8 cellular contexts compared by ENCODE assay signal in genomic region chr1:234925440-234926251, GRCh38.
DNase-seq lines count a peak whose midpoint lies in the region; ATAC-seq and TF ChIP-seq lines count a peak whose summit lies in the region.

No MANE protein-coding gene starts in this region.

- TF ChIP-seq CTCF in esophagus muscularis mucosa (IDR thresholded peaks at IDR 0.05) (no peak), GM13976 (IDR thresholded peaks at IDR 0.05; ENCODE audit: borderline replicate concordance, control extremely low read depth, extremely low read depth, insufficient read depth, missing control alignments) (no peak), GM20000 (IDR thresholded peaks at IDR 0.05; ENCODE audit: extremely low read depth, missing control alignments) (no peak)

- H3K9me3 ChIP-seq in T-helper 17 cell (ENCODE audit: control insufficient read depth, low read length, poor library complexity, severe bottlenecking) = no peaks in the 10 kb centered on the region
- H3K9me3 ChIP-seq in esophagus muscularis mucosa = no peaks in the 10 kb centered on the region
- H3K9me3 ChIP-seq in naive thymus-derived CD4-positive, alpha-beta T cell (ENCODE audit: control insufficient read depth in 2 of 3, low read length in 3 of 3) = no peaks in the 10 kb centered on the region

- TF ChIP-seq POLR2A in esophagus muscularis mucosa (IDR thresholded peaks at IDR 0.05; ENCODE audit: low read depth) = no peak

- H3K4me1 Mint-ChIP-seq in activated T-cell treated with anti-CD3 and anti-CD28 coated beads, Interleukin-2, amount 50 U/mL, for 4 hours (ENCODE audit: low read depth) = peaks cover 40% of the 10 kb centered on the region
- peaks cover 28% of the 10 kb centered on the region for H3K4me1 Mint-ChIP-seq in T-helper 17 cell
- peaks cover 37 to 60% (median 55%) of the 10 kb centered on the region in 7 donors for H3K4me1 Mint-ChIP-seq in naive thymus-derived CD4-positive, alpha-beta T cell

- in situ Hi-C loops in GM13976 (cut with MboI; ENCODE audit: low sequenced_read_pairs, unreplicated experiment) = no loop called here

- H3K27ac ChIP-seq in esophagus muscularis mucosa (replicated peaks in 1 of 4) = peak overlapping the region; percentile 29 to 65 (median 54)
- H3K27ac ChIP-seq in naive thymus-derived CD4-positive, alpha-beta T cell (ENCODE audit: low read depth, low read length) = no peak overlapping the region

- H3K36me3 ChIP-seq in esophagus muscularis mucosa = no peaks in the 10 kb centered on the region
- H3K36me3 ChIP-seq in naive thymus-derived CD4-positive, alpha-beta T cell (ENCODE audit: control insufficient read depth in 2 of 3, insufficient read depth in 3 of 3, low read length in 3 of 3) = no peaks in the 10 kb centered on the region

- peaks cover 25 to 39% (median 32%) of the 10 kb centered on the region in 4 donors for H3K4me1 ChIP-seq in esophagus muscularis mucosa
- H3K4me1 ChIP-seq in naive thymus-derived CD4-positive, alpha-beta T cell (ENCODE audit: control insufficient read depth in 2 of 2, insufficient read depth in 2 of 2, low read length in 2 of 2) = peaks cover 26 to 47% of the 10 kb centered on the region in 2 donors

- peak; percentile 14 to 19 for ATAC-seq in activated T-cell treated with anti-CD3 and anti-CD28 coated beads, Interleukin-2, amount 50 U/mL, for 4 hours
- ATAC-seq in T-helper 17 cell (peak; percentile 69), HG02852 (IDR thresholded peaks at IDR 0.05; ENCODE audit: unreplicated experiment) (no peak)
- ATAC-seq in naive thymus-derived CD4-positive, alpha-beta T cell = peak; percentile 50

- H3K36me3 Mint-ChIP-seq in activated T-cell treated with anti-CD3 and anti-CD28 coated beads, Interleukin-2, amount 50 U/mL, for 4 hours (ENCODE audit: insufficient read depth) = no peaks in the 10 kb centered on the region
- no peaks in the 10 kb centered on the region for H3K36me3 Mint-ChIP-seq in T-helper 17 cell (ENCODE audit: low read depth)
- H3K36me3 Mint-ChIP-seq in naive thymus-derived CD4-positive, alpha-beta T cell = peaks cover 0 to 19% (median 0%) of the 10 kb centered on the region in 5 donors

- H3K4me3 ChIP-seq in esophagus muscularis mucosa = no peak overlapping the region
- no peak overlapping the region for H3K4me3 ChIP-seq in naive thymus-derived CD4-positive, alpha-beta T cell (ENCODE audit: low read length)

- no peaks in the 10 kb centered on the region for H3K27me3 ChIP-seq in esophagus muscularis mucosa
- H3K27me3 ChIP-seq in naive thymus-derived CD4-positive, alpha-beta T cell (ENCODE audit: control insufficient read depth in 2 of 2, insufficient read depth in 2 of 2, low read length in 2 of 2) = no peaks in the 10 kb centered on the region

- DNase-seq in activated T-cell treated with anti-CD3 and anti-CD28 coated beads, Interleukin-2, amount 50 U/mL, for 4 hours = no peak
- DNase-seq in activated T-cell treated with anti-CD3 and anti-CD28 coated beads for 4 hours (no peak), T-helper 17 cell (no peak), esophagus muscularis mucosa (ENCODE audit: extremely low spot score) (no peak), GM13976 (ENCODE audit: low spot score) (no peak), GM20000 (ENCODE audit: low spot score) (no peak)
- DNase-seq in naive thymus-derived CD4-positive, alpha-beta T cell = peak in 3 of 9 donors; percentile 25 to 35 (median 30)

- H3K9me3 Mint-ChIP-seq in activated T-cell treated with anti-CD3 and anti-CD28 coated beads, Interleukin-2, amount 50 U/mL, for 4 hours = no peaks in the 10 kb centered on the region
- H3K9me3 Mint-ChIP-seq in naive thymus-derived CD4-positive, alpha-beta T cell = peaks cover 0 to 8% (median 0%) of the 10 kb centered on the region in 11 donors

- no peak for TF ChIP-seq EP300 in esophagus muscularis mucosa (IDR thresholded peaks at IDR 0.05)

- peak overlapping the region; percentile 65 for H3K4me3 Mint-ChIP-seq in activated T-cell treated with anti-CD3 and anti-CD28 coated beads, Interleukin-2, amount 50 U/mL, for 4 hours
- H3K4me3 Mint-ChIP-seq in T-helper 17 cell = peak overlapping the region; percentile 90
- H3K4me3 Mint-ChIP-seq in naive thymus-derived CD4-positive, alpha-beta T cell = peak overlapping the region; percentile 45 to 80 (median 66)

- intact Hi-C loops in esophagus muscularis mucosa (cut with DNase I) = no loop called here
- intact Hi-C loops in naive thymus-derived CD4-positive, alpha-beta T cell (cut with micrococcal nuclease) = loop anchor here (1.0 to 5.0 kb wide), 12 partner anchors 33 to 427 kb away; partner anchors contain the start of gene IRF2BP2 (in 1 of the 2)

- 55% methylated on average over 7 of the region's 7 CpGs for WGBS in esophagus muscularis mucosa

- POLR2A ChIA-PET in naive thymus-derived CD4-positive, alpha-beta T cell (lab: Charles Lee) = interaction anchor here (0.5 to 2.0 kb wide), 8 partner anchors 11 to 360 kb away, joined by 3 to 10 read pairs (median 4); no protein-coding TSS in a partner anchor

- CTCF ChIA-PET in naive thymus-derived CD4-positive, alpha-beta T cell (lab: Charles Lee) = interaction anchor here (0.6 kb wide), 1 partner anchor 73 kb away, joined by 3 read pairs; no protein-coding TSS in a partner anchor

- peak overlapping the region; percentile 98 for H3K27ac Mint-ChIP-seq in T-helper 17 cell
- H3K27ac Mint-ChIP-seq in naive thymus-derived CD4-positive, alpha-beta T cell = peak overlapping the region; percentile 80 to 93 (median 83)

- no peaks in the 10 kb centered on the region for H3K27me3 Mint-ChIP-seq in activated T-cell treated with anti-CD3 and anti-CD28 coated beads, Interleukin-2, amount 50 U/mL, for 4 hours (ENCODE audit: low read depth)
- H3K27me3 Mint-ChIP-seq in T-helper 17 cell = no peaks in the 10 kb centered on the region
- no peaks in the 10 kb centered on the region for H3K27me3 Mint-ChIP-seq in naive thymus-derived CD4-positive, alpha-beta T cell
